10 cellular contexts compared by ENCODE assay signal in the genomic region with DNA sequence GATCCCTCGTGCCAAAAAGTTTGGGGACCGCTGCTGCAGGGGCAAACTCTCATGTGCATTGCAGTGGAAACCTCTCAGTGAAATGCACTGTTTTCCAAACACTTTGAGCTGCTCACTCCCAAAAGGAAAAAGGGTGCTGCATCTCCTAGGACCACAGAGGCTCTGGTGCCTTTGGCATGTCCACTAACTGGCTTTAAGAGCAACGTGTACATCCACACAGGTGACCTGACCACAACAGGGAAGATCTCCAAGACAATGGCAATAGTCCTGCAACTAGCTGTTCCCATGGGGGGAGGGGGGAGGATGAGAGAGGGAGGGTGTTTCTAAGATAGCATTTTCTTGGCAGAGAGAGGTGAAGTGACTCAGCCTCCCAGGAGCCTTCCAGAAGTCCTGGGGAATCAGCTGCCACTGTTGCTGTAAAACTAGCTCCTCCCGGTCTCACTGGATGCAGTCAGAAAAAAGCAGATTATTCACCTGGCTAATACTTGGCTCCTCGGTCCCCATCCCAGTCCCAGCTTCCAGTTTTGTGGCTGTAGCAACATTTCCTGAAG.
DNase-seq lines count a peak whose midpoint lies in the region; ATAC-seq and TF ChIP-seq lines count a peak whose summit lies in the region.
"Had no signal": no experiment of that assay in that cellular context is flagged by ENCODE, and none has a peak within 500 bp of the region (broad histone marks: within the 10 kb centered on the region; RNA-seq: fewer than 3 reads in every experiment).

No MANE protein-coding gene starts in this region.

- TF ChIP-seq CTCF in epithelial cell of proximal tubule (conservative IDR thresholded peaks at IDR 0.05; ENCODE audit: low read depth, low read length), result no peak
- TF ChIP-seq CTCF in omental fat pad (IDR thresholded peaks at IDR 0.05), result no peak

- no peak overlapping the region for H3K4me3 ChIP-seq in epithelial cell of proximal tubule (ENCODE audit: low read depth, low read length)

- ATAC-seq in omental fat pad (ENCODE audit: low FRiP score), result peak; percentile 83
- ATAC-seq: left lobe of liver had no signal

- DNase-seq in EH (ENCODE audit: low read depth) (peak; percentile 80), NCI-H226 (peak; percentile 90), epithelial cell of proximal tubule (ENCODE audit: low read depth) (peak; percentile 56), omental fat pad (ENCODE audit: low spot score) (no peak), SW480 (ENCODE audit: low spot score) (no peak), NK-92 (lab: John Stamatoyannopoulos, UW; ENCODE audit: unreplicated experiment) (no peak), DMS79 (lab: John Stamatoyannopoulos, UW) (no peak), iPS-NIHi11 (ENCODE audit: low spot score) (no peak)
- DNase-seq: Kasumi-1 had no signal

Comparison
In these comparisons a context has a peak if more than half of its experiments do, and no peak if none do; other contexts are left out.
1. DNase-seq: peak in EH (single experiment), NCI-H226 (single experiment) and epithelial cell of proximal tubule (single experiment); none in omental fat pad (single experiment), SW480 (single experiment), NK-92 (single experiment), DMS79 (single experiment) and iPS-NIHi11 (single experiment).